8 cellular contexts compared by ENCODE assay signal in the genomic region with DNA sequence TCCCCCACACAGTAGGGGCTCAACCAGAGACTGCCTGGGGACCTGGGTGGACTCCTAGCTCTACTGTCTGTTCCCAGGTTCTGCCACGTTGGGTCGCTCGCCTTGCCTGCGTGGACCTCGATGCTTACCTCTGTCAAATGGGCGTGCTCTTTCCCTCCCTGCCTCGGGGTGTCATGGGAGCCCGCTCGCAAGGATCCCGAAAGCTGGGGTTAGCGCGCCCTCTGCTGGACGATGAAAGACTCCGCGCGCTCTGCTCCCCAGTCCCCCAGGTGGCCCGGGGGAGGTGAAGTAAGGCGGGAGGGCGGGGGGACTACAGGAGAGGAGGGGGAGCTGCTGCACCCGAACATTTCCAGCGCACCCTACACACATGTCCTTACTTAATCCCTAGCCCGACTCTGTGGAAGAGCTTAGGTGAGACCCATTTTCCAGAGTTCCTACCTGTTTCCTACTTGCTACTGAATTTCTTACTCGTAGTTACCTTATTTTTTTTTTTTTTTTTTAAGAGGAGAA. TPM values are rescaled to one million over a fixed set of nuclear protein-coding genes. Genes with fewer than 3 reads are reported as not detected.
DNase-seq lines count a peak whose midpoint lies in the region; ATAC-seq and TF ChIP-seq lines count a peak whose summit lies in the region.

No MANE protein-coding gene starts in this region.

- H3K4me1 ChIP-seq in BE2C, result no peaks in the 10 kb centered on the region
- no peaks in the 10 kb centered on the region for H3K4me1 ChIP-seq in KMS-11 (ENCODE audit: low read depth, poor library complexity, severe bottlenecking)
- H3K4me1 ChIP-seq in prostate gland (replicated peaks), result no peaks in the 10 kb centered on the region

- TF ChIP-seq CTCF in BE2C (IDR thresholded peaks at IDR 0.05; ENCODE audit: low read depth, low read length), result peak; percentile 54
- peak; percentile 77 for TF ChIP-seq CTCF in KMS-11 (conservative IDR thresholded peaks at IDR 0.05; ENCODE audit: low read depth, low read length)
- TF ChIP-seq CTCF in prostate gland (IDR thresholded peaks at IDR 0.05), result peak; percentile 79 to 88 (median 82)

- no peak for TF ChIP-seq POLR2A in prostate gland (IDR thresholded peaks at IDR 0.05)

- peak overlapping the region; percentile 2 for H3K27ac Mint-ChIP-seq in activated naive CD4-positive, alpha-beta T cell treated with anti-CD3 and anti-CD28 coated beads, Interleukin-2, amount 10 ng/mL, durations not matched to agents 7 days and 5 days

- H3K27ac ChIP-seq in KMS-11, result no peak overlapping the region
- H3K27ac ChIP-seq in prostate gland, result no peak overlapping the region

- H3K4me3 ChIP-seq in BE2C (ENCODE audit: low read depth, low read length) (no peak overlapping the region), KMS-11 (IDR thresholded peaks at IDR 0.05; ENCODE audit: insufficient read depth, low read depth, low read length) (no peak overlapping the region), prostate gland (no peak overlapping the region)

- peaks cover 29% of the 10 kb centered on the region for H3K4me1 Mint-ChIP-seq in activated naive CD4-positive, alpha-beta T cell treated with anti-CD3 and anti-CD28 coated beads, Interleukin-2, amount 10 ng/mL, durations not matched to agents 7 days and 5 days

- peaks cover 61% of the 10 kb centered on the region for H3K27me3 Mint-ChIP-seq in activated naive CD4-positive, alpha-beta T cell treated with anti-CD3 and anti-CD28 coated beads, Interleukin-2, amount 10 ng/mL, durations not matched to agents 7 days and 5 days

- DNase-seq in BE2C, result peak; percentile 61
- peak; percentile 70 for DNase-seq in SKM-1 treated with dmso at 0.1 percent for 144 hours (lab: John Stamatoyannopoulos, UW; ENCODE audit: unreplicated experiment)
- peak; percentile 82 for DNase-seq in activated naive CD4-positive, alpha-beta T cell treated with anti-CD3 and anti-CD28 coated beads, Interleukin-2, amount 10 ng/mL, durations not matched to agents 7 days and 5 days
- peak; percentile 86 for DNase-seq in Right ventricle myocardium inferior (ENCODE audit: missing footprints)
- peak; percentile 43 for DNase-seq in prostate gland (ENCODE audit: low spot score)

- no peak overlapping the region for H3K9ac ChIP-seq in KMS-11

- H3K4me3 Mint-ChIP-seq in activated naive CD4-positive, alpha-beta T cell treated with anti-CD3 and anti-CD28 coated beads, Interleukin-2, amount 10 ng/mL, durations not matched to agents 7 days and 5 days, result no peak overlapping the region

- no peaks in the 10 kb centered on the region for H3K79me2 ChIP-seq in KMS-11 (ENCODE audit: insufficient read depth, low read depth)

- H3K36me3 Mint-ChIP-seq in activated naive CD4-positive, alpha-beta T cell treated with anti-CD3 and anti-CD28 coated beads, Interleukin-2, amount 10 ng/mL, durations not matched to agents 7 days and 5 days, result no peaks in the 10 kb centered on the region

- H3K27me3 ChIP-seq in BE2C (no peaks in the 10 kb centered on the region), KMS-11 (ENCODE audit: insufficient read depth, low read depth) (no peaks in the 10 kb centered on the region), prostate gland (replicated peaks; ENCODE audit: insufficient read depth) (no peaks in the 10 kb centered on the region)

- WGBS in prostate gland, result 5% methylated on average over 23 of the region's 23 CpGs

- H3K9me3 ChIP-seq in BE2C (no peaks in the 10 kb centered on the region), prostate gland (no peaks in the 10 kb centered on the region)

- H3K9me3 Mint-ChIP-seq in activated naive CD4-positive, alpha-beta T cell treated with anti-CD3 and anti-CD28 coated beads, Interleukin-2, amount 10 ng/mL, durations not matched to agents 7 days and 5 days, result no peaks in the 10 kb centered on the region

- H3K36me3 ChIP-seq in BE2C (no peaks in the 10 kb centered on the region), KMS-11 (ENCODE audit: insufficient read depth) (no peaks in the 10 kb centered on the region), prostate gland (no peaks in the 10 kb centered on the region)

- H2AFZ ChIP-seq in KMS-11 (ENCODE audit: low read depth), result peak overlapping the region; percentile 22; the same call in 1 of the 2 replicates

- ATAC-seq in GM19467 (IDR thresholded peaks at IDR 0.05; ENCODE audit: unreplicated experiment) (peak; percentile 87), Right ventricle myocardium inferior (peak; percentile 78), GM18519 (IDR thresholded peaks at IDR 0.05; ENCODE audit: low FRiP score, unreplicated experiment) (no peak)

- no peaks in the 10 kb centered on the region for H4K20me1 ChIP-seq in KMS-11 (ENCODE audit: insufficient read depth)

- CTCF ChIA-PET in activated naive CD4-positive, alpha-beta T cell treated with anti-CD3 and anti-CD28 coated beads, Interleukin-2, amount 10 ng/mL, durations not matched to agents 7 days and 5 days (lab: Charles Lee), result interaction anchor here (0.6 to 5.5 kb wide), 12 partner anchors 9 to 683 kb away, joined by 3 to 95 read pairs (median 4); no protein-coding TSS in a partner anchor

- intact Hi-C loops in Right ventricle myocardium inferior (cut with DNase I) (loop anchor here (1.0 kb wide), 1 partner anchor 46 kb away; no protein-coding TSS in a partner anchor), prostate gland (cut with DNase I) (loop anchor here (2.0 kb wide), 1 partner anchor 46 kb away; no protein-coding TSS in a partner anchor)

- H3K4me2 ChIP-seq in KMS-11, result 0 out of 2 replicates have a peak overlapping the region, but pooled peaks have one; percentile 17

RNA-seq across cellular contexts. Expression of a gene that starts 2.3 kb away (rescaled TPM):
- polyA plus RNA-seq in BE2C (2012; ENCODE audit: insufficient read depth, insufficient read length, low read depth), result not detected
- total RNA-seq in Right ventricle myocardium inferior (not detected), prostate gland (under 1 TPM in 1 of 2 donors, not detected in 1; 0.11 TPM)

RNA-seq across cellular contexts. Expression of a gene that starts 16.0 kb away (rescaled TPM):
- polyA plus RNA-seq in BE2C (2012; ENCODE audit: insufficient read depth, insufficient read length, low read depth), result not detected
- total RNA-seq in Right ventricle myocardium inferior (not detected), prostate gland (1 to 10 TPM; 2.4 to 5.4 TPM)

RNA-seq across cellular contexts. Expression of a gene that starts 42.9 kb away (rescaled TPM):
- polyA plus RNA-seq in BE2C (2012; ENCODE audit: insufficient read depth, insufficient read length, low read depth), result not detected
- total RNA-seq in Right ventricle myocardium inferior (not detected), prostate gland (under 1 TPM in 1 of 2 donors, not detected in 1; 0.45 TPM)
